9 cellular contexts compared by ENCODE assay signal in the genomic region with DNA sequence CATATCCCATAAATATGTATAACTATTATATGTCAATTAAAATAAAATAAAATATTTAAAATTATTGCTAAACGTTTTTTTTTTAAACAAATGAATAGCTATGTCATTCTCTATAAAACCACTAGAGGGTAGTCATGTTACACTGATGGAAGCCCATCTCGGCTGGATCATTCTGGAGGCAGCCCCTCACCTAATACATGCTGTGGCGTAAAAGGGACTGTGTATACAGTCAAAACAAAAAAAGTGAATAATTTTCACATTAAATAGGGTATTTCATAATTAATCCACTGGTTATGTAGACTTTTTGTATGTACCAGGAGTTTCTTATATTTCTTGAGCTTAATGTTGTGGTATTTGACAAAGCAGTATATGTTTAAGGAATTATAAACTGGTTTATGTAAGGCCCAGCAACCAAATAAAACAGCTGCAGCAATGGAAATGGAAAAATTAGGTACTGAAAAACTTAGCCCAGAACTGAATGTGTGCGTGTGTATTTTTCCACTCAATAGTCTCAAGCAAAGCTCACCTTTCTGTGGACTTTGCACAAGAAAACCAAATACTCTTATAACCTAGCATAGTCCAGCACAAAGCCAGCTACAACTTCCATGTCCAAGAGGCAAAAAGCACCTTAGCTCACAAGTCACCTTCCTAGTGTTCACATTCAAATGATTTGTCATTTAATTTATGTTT.
DNase-seq lines count a peak whose midpoint lies in the region; ATAC-seq, FAIRE-seq and TF ChIP-seq lines count a peak whose summit lies in the region.
"Had no signal": no experiment of that assay in that cellular context is flagged by ENCODE, and none has a peak within 500 bp of the region (broad histone marks: within the 10 kb centered on the region; RNA-seq: fewer than 3 reads in every experiment).

No MANE protein-coding gene starts in this region.

- POLR2A ChIA-PET in CD4-positive, alpha-beta memory T cell (lab: Charles Lee; ENCODE audit: partially characterized antibody): no interaction called here

- no peaks in the 10 kb centered on the region for H3K9me3 Mint-ChIP-seq in CD4-positive, alpha-beta memory T cell
- H3K9me3 Mint-ChIP-seq in glutamatergic neuron (ENCODE audit: unreplicated experiment): peaks cover 3% of the 10 kb centered on the region

- H3K27me3 Mint-ChIP-seq in CD4-positive, alpha-beta memory T cell: peaks cover 5 to 6% of the 10 kb centered on the region in 2 donors
- H3K27me3 Mint-ChIP-seq in glutamatergic neuron (ENCODE audit: unreplicated experiment): peaks cover 2% of the 10 kb centered on the region

- H3K4me3 Mint-ChIP-seq in CD4-positive, alpha-beta memory T cell: no peak overlapping the region
- H3K4me3 Mint-ChIP-seq in glutamatergic neuron (ENCODE audit: unreplicated experiment): no peak overlapping the region

- H3K27me3 ChIP-seq in CD4-positive, alpha-beta memory T cell (ENCODE audit: insufficient read depth, low read length): no peaks in the 10 kb centered on the region
- H3K27me3 ChIP-seq in stomach: no peaks in the 10 kb centered on the region
- H3K27me3 ChIP-seq: SJSA1 had no signal

- FAIRE-seq in TTC549 (lab: Jason Lieb, UNC): peak; percentile 94

- intact Hi-C loops in CD4-positive, alpha-beta memory T cell (cut with micrococcal nuclease): loop anchor here (2.0 kb wide), 2 partner anchors 664 to 792 kb away; no protein-coding TSS in a partner anchor
- intact Hi-C loops in stomach (cut with DNase I; ENCODE audit: low total_unique reads): no loop called here

- CTCF ChIA-PET in CD4-positive, alpha-beta memory T cell (lab: Charles Lee; ENCODE audit: partially characterized antibody): interaction anchor here (0.5 to 3.9 kb wide), 14 partner anchors 9 to 795 kb away, joined by 3 to 47 read pairs (median 4); a partner anchor contains a TSS

- H3K36me3 Mint-ChIP-seq in CD4-positive, alpha-beta memory T cell: no peaks in the 10 kb centered on the region
- H3K36me3 Mint-ChIP-seq in glutamatergic neuron (ENCODE audit: unreplicated experiment): no peaks in the 10 kb centered on the region

- no peak overlapping the region for H3K27ac ChIP-seq in CD4-positive, alpha-beta memory T cell (ENCODE audit: low read depth, low read length)
- H3K27ac ChIP-seq in stomach: peak overlapping the region in 1 of 5 donors; percentile 4
- H3K27ac ChIP-seq: SJSA1 had no signal

- no peak overlapping the region for H3K27ac Mint-ChIP-seq in CD4-positive, alpha-beta memory T cell
- H3K27ac Mint-ChIP-seq in glutamatergic neuron (ENCODE audit: unreplicated experiment): no peak overlapping the region

- no peaks in the 10 kb centered on the region for H3K36me3 ChIP-seq in CD4-positive, alpha-beta memory T cell (ENCODE audit: insufficient read depth, low read length)
- no peaks in the 10 kb centered on the region for H3K36me3 ChIP-seq in stomach
- H3K36me3 ChIP-seq: SJSA1 had no signal

- TF ChIP-seq POLR2A in stomach (IDR thresholded peaks at IDR 0.05): no peak

- TF ChIP-seq CTCF in glutamatergic neuron (IDR thresholded peaks at IDR 0.05; ENCODE audit: partially characterized antibody, unreplicated experiment) (peak; percentile 94), stomach (IDR thresholded peaks at IDR 0.05) (peak in 5 of 7 experiments; percentile 53 to 88 (median 66))

- ATAC-seq in GM18870 (IDR thresholded peaks at IDR 0.05; ENCODE audit: unreplicated experiment): peak; percentile 62

- DNase-seq in CD4-positive, alpha-beta memory T cell: peak in 4 of 5 donors; percentile 0 to 25 (median 10)
- DNase-seq in LoVo (ENCODE audit: low spot score): peak; percentile 51
- peak; percentile 28 for DNase-seq in glutamatergic neuron
- no peak for DNase-seq in stomach
- DNase-seq in T-helper 9 cell: no peak
- DNase-seq in NCI-H187 treated with DMSO at 0.1 percent for 48 hours (lab: John Stamatoyannopoulos, UW): no peak

- TF ChIP-seq EP300 in stomach (IDR thresholded peaks at IDR 0.05): no peak

- H3K4me1 ChIP-seq in CD4-positive, alpha-beta memory T cell (ENCODE audit: insufficient read depth, low read length): no peaks in the 10 kb centered on the region
- peaks cover 0 to 25% (median 13%) of the 10 kb centered on the region in 4 donors for H3K4me1 ChIP-seq in stomach
- H3K4me1 ChIP-seq: SJSA1 had no signal

- no peaks in the 10 kb centered on the region for H3K4me1 Mint-ChIP-seq in CD4-positive, alpha-beta memory T cell
- peaks cover 9% of the 10 kb centered on the region for H3K4me1 Mint-ChIP-seq in glutamatergic neuron (ENCODE audit: low read depth, unreplicated experiment)

- H3K4me3 ChIP-seq in CD4-positive, alpha-beta memory T cell (ENCODE audit: low read length in 2 of 2): no peak overlapping the region
- no peak overlapping the region for H3K4me3 ChIP-seq in stomach
- H3K4me3 ChIP-seq: SJSA1 had no signal

- WGBS in stomach, 5 donors: 6 to 11% (median 10%) methylated on average over 4 of the region's 4 CpGs

- H3K9me3 ChIP-seq in CD4-positive, alpha-beta memory T cell (ENCODE audit: control insufficient read depth in 1 of 2, low read length in 2 of 2): no peaks in the 10 kb centered on the region
- no peaks in the 10 kb centered on the region for H3K9me3 ChIP-seq in stomach
- H3K9me3 ChIP-seq: SJSA1 had no signal

Comparison
In these comparisons a context has a peak if more than half of its experiments do, and no peak if none do; other contexts are left out.
1. DNase-seq: peak in CD4-positive, alpha-beta memory T cell (4 of 5), LoVo (single experiment) and glutamatergic neuron (single experiment); none in stomach (single experiment), T-helper 9 cell (single experiment) and NCI-H187 treated with DMSO at 0.1 percent for 48 hours (single experiment).